Comparison of ENCODE assay signal across 22 cellular contexts in the genomic region with DNA sequence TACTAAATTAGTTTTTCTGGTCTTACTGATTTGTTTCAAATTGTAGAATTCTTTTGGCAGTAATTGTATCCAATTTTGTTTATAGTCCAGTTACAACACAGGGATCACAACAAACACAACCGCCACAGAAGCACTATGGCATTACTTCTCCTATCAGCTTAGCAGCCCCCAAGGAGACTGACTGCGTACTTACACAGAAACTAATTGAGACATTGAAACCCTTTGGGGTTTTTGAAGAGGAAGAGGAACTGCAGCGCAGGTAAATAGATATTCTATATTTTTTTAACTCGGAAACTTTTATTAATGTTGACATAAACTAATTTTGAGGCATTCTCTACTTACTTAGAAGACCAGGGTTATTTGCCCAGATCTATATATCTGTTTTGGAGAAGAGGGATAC. TPM values are rescaled to one million over a fixed set of nuclear protein-coding genes. Genes with fewer than 3 reads are reported as not detected.
DNase-seq lines count a peak whose midpoint lies in the region; ATAC-seq and TF ChIP-seq lines count a peak whose summit lies in the region.
"Had no signal": no experiment of that assay in that cellular context is flagged by ENCODE, and none has a peak within 500 bp of the region (broad histone marks: within the 10 kb centered on the region; RNA-seq: fewer than 3 reads in every experiment).

No MANE protein-coding gene starts in this region.

- H4K20me1 ChIP-seq in neural progenitor cell (ENCODE audit: low read depth) = peaks cover 95% of the 10 kb centered on the region

- no peak for TF ChIP-seq CTCF in neural progenitor cell (IDR thresholded peaks at IDR 0.05)
- TF ChIP-seq CTCF in coronary artery (IDR thresholded peaks at IDR 0.05) = no peak
- TF ChIP-seq CTCF in glutamatergic neuron (IDR thresholded peaks at IDR 0.05; ENCODE audit: partially characterized antibody, unreplicated experiment) = no peak

- H3K36me3 Mint-ChIP-seq in neural progenitor cell (peaks cover 9% of the 10 kb centered on the region), glutamatergic neuron (ENCODE audit: unreplicated experiment) (no peaks in the 10 kb centered on the region)

- peaks cover 8% of the 10 kb centered on the region for H3K4me1 ChIP-seq in neural progenitor cell

- H3F3A ChIP-seq in neural progenitor cell (ENCODE audit: low read depth) = peaks cover 4% of the 10 kb centered on the region

- no peak overlapping the region for H3K4me3 ChIP-seq in neural progenitor cell
- H3K4me3 ChIP-seq in coronary artery = no peak overlapping the region
- H3K4me3 ChIP-seq: transverse colon had no signal

- no peak for DNase-seq in neural progenitor cell (ENCODE audit: low spot score)
- DNase-seq in coronary artery (ENCODE audit: low spot score) = no peak
- DNase-seq in glutamatergic neuron = no peak
- DNase-seq in dermis blood vessel endothelial cell = no peak
- DNase-seq: activated CD4-positive, CD25-positive, alpha-beta regulatory T cell; AML-193; Caco-2; caudate nucleus; EL; H7; hippocampal formation; NCI-H2029 treated with DMSO at 0.1 percent for 48 hours; NCI-H510A treated with DMSO at 0.1 percent for 48 hours; SHP77; stimulated activated naive CD4-positive, alpha-beta T cell treated with Interleukin-2 at 50 U/mL for 16 hours; T-helper 17 cell; transverse colon had no signal

- H2AFZ ChIP-seq in neural progenitor cell (replicated peaks) = no peak overlapping the region

- no peaks in the 10 kb centered on the region for H3K27me3 ChIP-seq in neural progenitor cell
- H3K27me3 ChIP-seq: transverse colon had no signal

- H3K27ac ChIP-seq in neural progenitor cell (peak overlapping the region; percentile 68), coronary artery (no peak overlapping the region)
- H3K27ac ChIP-seq: transverse colon had no signal

- peaks cover 100% of the 10 kb centered on the region for H3K79me2 ChIP-seq in neural progenitor cell (ENCODE audit: low read depth)

- no peaks in the 10 kb centered on the region for H3K9me3 ChIP-seq in neural progenitor cell (ENCODE audit: low read depth)
- H3K9me3 ChIP-seq: Caco-2, transverse colon had no signal

- H3K27me3 Mint-ChIP-seq in neural progenitor cell (ENCODE audit: insufficient read depth, low read depth) (no peaks in the 10 kb centered on the region), glutamatergic neuron (ENCODE audit: unreplicated experiment) (no peaks in the 10 kb centered on the region)
- H3K27me3 Mint-ChIP-seq: T-helper 17 cell had no signal

- no peak overlapping the region for H3K4me2 ChIP-seq in neural progenitor cell

- no peak overlapping the region for H3K9ac ChIP-seq in neural progenitor cell

- H3K9me3 Mint-ChIP-seq in neural progenitor cell (no peaks in the 10 kb centered on the region), glutamatergic neuron (ENCODE audit: unreplicated experiment) (no peaks in the 10 kb centered on the region)
- H3K9me3 Mint-ChIP-seq: neural crest cell had no signal

- H3K36me3 ChIP-seq in neural progenitor cell = peaks cover 21% of the 10 kb centered on the region

- peaks cover 7% of the 10 kb centered on the region for H3K4me1 Mint-ChIP-seq in neural progenitor cell
- peaks cover 2% of the 10 kb centered on the region for H3K4me1 Mint-ChIP-seq in glutamatergic neuron (ENCODE audit: low read depth, unreplicated experiment)

- H3K27ac Mint-ChIP-seq in neural progenitor cell (no peak overlapping the region), glutamatergic neuron (ENCODE audit: unreplicated experiment) (no peak overlapping the region)
- H3K27ac Mint-ChIP-seq: T-helper 17 cell had no signal

- H3K4me3 Mint-ChIP-seq in neural progenitor cell = no peak overlapping the region
- H3K4me3 Mint-ChIP-seq in glutamatergic neuron (ENCODE audit: unreplicated experiment) = no peak overlapping the region
- H3K4me3 Mint-ChIP-seq: neural crest cell, T-helper 17 cell had no signal

- ATAC-seq in GM18858 (IDR thresholded peaks at IDR 0.05; ENCODE audit: unreplicated experiment) (peak; percentile 72), GM21390 (IDR thresholded peaks at IDR 0.05; ENCODE audit: unreplicated experiment) (peak; percentile 75), HG03378 (IDR thresholded peaks at IDR 0.05; ENCODE audit: unreplicated experiment) (peak; percentile 52), GM19397 (IDR thresholded peaks at IDR 0.05; ENCODE audit: unreplicated experiment) (no peak)
- ATAC-seq: T-helper 17 cell had no signal

RNA-seq across cellular contexts. Expression of a gene that starts 17.8 kb away (rescaled TPM):
- 169 and 235 TPM in 2 replicates for total RNA-seq in neural progenitor cell (ENCODE audit: low replicate concordance)
- 169 TPM for total RNA-seq in glutamatergic neuron (ENCODE audit: unreplicated experiment)
- total RNA-seq in dermis blood vessel endothelial cell = 87.3 and 151 TPM in 2 replicates
